ENCODE assay signal across 10 cellular contexts in genomic region chr10:7480742-7481381, GRCh38.
A peak's percentile ranks its signal among the peaks of the same experiment; 100 is the strongest.
DNase-seq lines count a peak whose midpoint lies in the region; ATAC-seq and TF ChIP-seq lines count a peak whose summit lies in the region.
"Had no signal": no experiment of that assay in that cellular context is flagged by ENCODE, and none has a peak within 500 bp of the region (broad histone marks: within the 10 kb centered on the region; RNA-seq: fewer than 3 reads in every experiment).

No MANE protein-coding gene starts in this region.

- H4K20me1 ChIP-seq in DOHH2 (ENCODE audit: control insufficient read depth, insufficient read depth, low read depth, low read length), result no peaks in the 10 kb centered on the region

- H3K9me2 ChIP-seq in DOHH2 (replicated peaks; ENCODE audit: control insufficient read depth, low read length), result no peaks in the 10 kb centered on the region

- no peaks in the 10 kb centered on the region for H3K27me3 ChIP-seq in DOHH2 (ENCODE audit: control insufficient read depth, low read length)
- H3K27me3 ChIP-seq: ascending aorta had no signal

- TF ChIP-seq CTCF in DOHH2 (IDR thresholded peaks at IDR 0.05; ENCODE audit: low read depth, low read length, poor library complexity, severe bottlenecking) (no peak), type B pancreatic cell (conservative IDR thresholded peaks at IDR 0.05) (no peak)

- ATAC-seq in GM19438 (IDR thresholded peaks at IDR 0.05; ENCODE audit: low read depth, unreplicated experiment), result peak; percentile 31
- ATAC-seq in HG03571 (IDR thresholded peaks at IDR 0.05; ENCODE audit: unreplicated experiment), result peak; percentile 43
- ATAC-seq in esophagus mucosa, result peak; percentile 53
- ATAC-seq in HG02852 (IDR thresholded peaks at IDR 0.05; ENCODE audit: unreplicated experiment), result no peak

- peaks cover 4% of the 10 kb centered on the region; the same call in 1 of the 2 replicates for H3K9me3 ChIP-seq in DOHH2 (ENCODE audit: control insufficient read depth, insufficient read depth, low read length)
- H3K9me3 ChIP-seq: ascending aorta had no signal

- H3K4me1 ChIP-seq in DOHH2 (ENCODE audit: control insufficient read depth, low read length), result peaks cover 97% of the 10 kb centered on the region
- H3K4me1 ChIP-seq: ascending aorta had no signal

- H3K27me3 Mint-ChIP-seq in type B pancreatic cell, result peaks cover 44% of the 10 kb centered on the region

- no peak for DNase-seq in type B pancreatic cell (ENCODE audit: extremely low spot score, unreplicated experiment)
- DNase-seq in activated T-cell treated with anti-CD3 and anti-CD28 coated beads for 4 hours, result no peak
- no peak for DNase-seq in NCI-H446 (lab: John Stamatoyannopoulos, UW)

- H3K27ac Mint-ChIP-seq in type B pancreatic cell, result no peak overlapping the region

- no peaks in the 10 kb centered on the region for H3K79me2 ChIP-seq in DOHH2 (ENCODE audit: control insufficient read depth, low read length)

- H3K27ac ChIP-seq in DOHH2 (ENCODE audit: low read depth, low read length), result peak overlapping the region; percentile 99
- H3K27ac ChIP-seq: ascending aorta, SK-N-MC had no signal

- H3F3A ChIP-seq in DOHH2 (ENCODE audit: control insufficient read depth, insufficient read depth), result peaks cover 52% of the 10 kb centered on the region

- peak overlapping the region; percentile 65 for H3K4me3 ChIP-seq in DOHH2 (ENCODE audit: low read length)
- H3K4me3 ChIP-seq: ascending aorta, SK-N-MC had no signal

- peaks cover 22% of the 10 kb centered on the region for H3K4me1 Mint-ChIP-seq in type B pancreatic cell (ENCODE audit: unreplicated experiment)

- H3K36me3 ChIP-seq in DOHH2 (ENCODE audit: control insufficient read depth, low read length), result peaks cover 7% of the 10 kb centered on the region
- H3K36me3 ChIP-seq: ascending aorta had no signal

- no peak overlapping the region for H3K4me3 Mint-ChIP-seq in type B pancreatic cell

- H3K36me3 Mint-ChIP-seq in type B pancreatic cell, result peaks cover 3% of the 10 kb centered on the region

- H3K9me3 Mint-ChIP-seq in type B pancreatic cell, result no peaks in the 10 kb centered on the region

- peak overlapping the region; percentile 88 for H3K4me2 ChIP-seq in DOHH2 (ENCODE audit: low read length)
